ENCODE assay signal across 1 cellular context in genomic region chr9:111914749-111915424, GRCh38.
A peak's percentile ranks its signal among the peaks of the same experiment; 100 is the strongest.
TF ChIP-seq lines count a peak whose summit lies in the region.

No MANE protein-coding gene starts in this region.

TF ChIP-seq in GM12878, 131 proteins besides CTCF, POLR2A, EP300 and RAD21 (continued from another document and continues in another):
- TF ChIP-seq, protein P1, sequence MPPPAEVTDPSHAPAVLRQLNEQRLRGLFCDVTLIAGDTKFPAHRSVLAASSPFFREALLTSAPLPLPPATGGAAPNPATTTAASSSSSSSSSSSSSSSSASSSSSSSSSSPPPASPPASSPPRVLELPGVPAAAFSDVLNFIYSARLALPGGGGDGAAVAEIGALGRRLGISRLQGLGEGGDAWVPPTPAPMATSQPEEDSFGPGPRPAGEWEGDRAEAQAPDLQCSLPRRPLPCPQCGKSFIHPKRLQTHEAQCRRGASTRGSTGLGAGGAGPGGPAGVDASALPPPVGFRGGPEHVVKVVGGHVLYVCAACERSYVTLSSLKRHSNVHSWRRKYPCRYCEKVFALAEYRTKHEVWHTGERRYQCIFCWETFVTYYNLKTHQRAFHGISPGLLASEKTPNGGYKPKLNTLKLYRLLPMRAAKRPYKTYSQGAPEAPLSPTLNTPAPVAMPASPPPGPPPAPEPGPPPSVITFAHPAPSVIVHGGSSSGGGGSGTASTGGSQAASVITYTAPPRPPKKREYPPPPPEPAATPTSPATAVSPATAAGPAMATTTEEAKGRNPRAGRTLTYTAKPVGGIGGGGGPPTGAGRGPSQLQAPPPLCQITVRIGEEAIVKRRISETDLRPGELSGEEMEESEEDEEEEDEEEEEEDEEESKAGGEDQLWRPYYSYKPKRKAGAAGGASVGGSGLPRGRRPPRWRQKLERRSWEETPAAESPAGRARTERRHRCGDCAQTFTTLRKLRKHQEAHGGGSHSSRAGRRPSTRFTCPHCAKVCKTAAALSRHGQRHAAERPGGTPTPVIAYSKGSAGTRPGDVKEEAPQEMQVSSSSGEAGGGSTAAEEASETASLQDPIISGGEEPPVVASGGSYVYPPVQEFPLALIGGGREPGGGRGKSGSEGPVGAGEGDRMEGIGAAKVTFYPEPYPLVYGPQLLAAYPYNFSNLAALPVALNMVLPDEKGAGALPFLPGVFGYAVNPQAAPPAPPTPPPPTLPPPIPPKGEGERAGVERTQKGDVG (CRISPR knock-in tag; IDR thresholded peaks at IDR 0.05): no peak
- TF ChIP-seq MYC (IDR thresholded peaks at IDR 0.05; ENCODE audit: insufficient read depth, insufficient read length, insufficient replicate concordance, low read length, severe bottlenecking) (no peak), EGR1 (IDR thresholded peaks at IDR 0.05; ENCODE audit: borderline replicate concordance in 1 of 2, low read depth in 2 of 2, low read length in 2 of 2) (no peak), FOXK2 (IDR thresholded peaks at IDR 0.05) (no peak), BHLHE40 (IDR thresholded peaks at IDR 0.05; ENCODE audit: borderline replicate concordance in 1 of 2, low read depth in 2 of 2, low read length in 1 of 2) (peak; percentile 78 to 80), RUNX3 (IDR thresholded peaks at IDR 0.05; ENCODE audit: low read length) (peak; percentile 73), KLF5 (IDR thresholded peaks at IDR 0.05; ENCODE audit: partially characterized antibody) (no peak), SMAD1 (IDR thresholded peaks at IDR 0.05; ENCODE audit: low read depth, partially characterized antibody) (peak; percentile 88), TCF12 (IDR thresholded peaks at IDR 0.05; ENCODE audit: low read depth, low read length) (no peak), ZNF384 (IDR thresholded peaks at IDR 0.05; ENCODE audit: borderline replicate concordance, low read depth, low read length) (no peak), SIX5 (IDR thresholded peaks at IDR 0.05; ENCODE audit: low read depth, low read length, severe bottlenecking) (no peak), USF2 (IDR thresholded peaks at IDR 0.05; ENCODE audit: borderline replicate concordance, low read depth, low read length) (no peak), RCOR1 (conservative IDR thresholded peaks at IDR 0.05; ENCODE audit: low read depth, low read length) (no peak), HDAC2 (IDR thresholded peaks at IDR 0.05) (no peak), IKZF1 (conservative IDR thresholded peaks at IDR 0.05) (0 out of 2 replicates have a peak, but pooled peaks have one; percentile 20), STAT3 (IDR thresholded peaks at IDR 0.05; ENCODE audit: low read depth, low read length) (no peak), MLLT1 (IDR thresholded peaks at IDR 0.05) (no peak), SREBF2 (IDR thresholded peaks at IDR 0.05; ENCODE audit: low read length) (no peak), SKIL (IDR thresholded peaks at IDR 0.05; ENCODE audit: low read depth, poor library complexity, severe bottlenecking) (peak; percentile 46), EZH2 (IDR thresholded peaks at IDR 0.05; ENCODE audit: borderline replicate concordance, control insufficient read depth, low read depth, low read length) (no peak), ZBED1 (IDR thresholded peaks at IDR 0.05; ENCODE audit: borderline replicate concordance) (peak; percentile 20; the same call in 1 of the 2 replicates), SREBF1 (IDR thresholded peaks at IDR 0.05; ENCODE audit: low read length) (no peak), POLR2AphosphoS2 (IDR thresholded peaks at IDR 0.05; ENCODE audit: low read depth, low read length) (no peak), IKZF2 (IDR thresholded peaks at IDR 0.05) (0 out of 4 replicates have a peak, but pooled peaks of 1 of the 2 experiments have one; percentile 24), ETV6 (conservative IDR thresholded peaks at IDR 0.05 in 1 of 2, IDR thresholded peaks at IDR 0.05 in 1 of 2; ENCODE audit: borderline replicate concordance in 1 of 2, low read depth in 1 of 2) (no peak), PML (IDR thresholded peaks at IDR 0.05; ENCODE audit: low read length) (no peak), IRF4 (IDR thresholded peaks at IDR 0.05; ENCODE audit: low read depth, low read length) (no peak), CBX5 (IDR thresholded peaks at IDR 0.05; ENCODE audit: low read depth) (no peak), HDAC6 (IDR thresholded peaks at IDR 0.05; ENCODE audit: unreplicated experiment) (no peak), RB1 (IDR thresholded peaks at IDR 0.05; ENCODE audit: borderline replicate concordance) (no peak), CUX1 (IDR thresholded peaks at IDR 0.05; ENCODE audit: insufficient replicate concordance, low read depth, low read length) (no peak), DPF2 (IDR thresholded peaks at IDR 0.05) (peak; percentile 16; the same call in 1 of the 2 replicates), KAT2A (conservative IDR thresholded peaks at IDR 0.05; ENCODE audit: control insufficient read depth, low read depth, low read length) (no peak), MXI1 (IDR thresholded peaks at IDR 0.05; ENCODE audit: low read depth, low read length) (no peak), SUZ12 (IDR thresholded peaks at IDR 0.05; ENCODE audit: unreplicated experiment) (no peak)
- TF ChIP-seq, protein P2, sequence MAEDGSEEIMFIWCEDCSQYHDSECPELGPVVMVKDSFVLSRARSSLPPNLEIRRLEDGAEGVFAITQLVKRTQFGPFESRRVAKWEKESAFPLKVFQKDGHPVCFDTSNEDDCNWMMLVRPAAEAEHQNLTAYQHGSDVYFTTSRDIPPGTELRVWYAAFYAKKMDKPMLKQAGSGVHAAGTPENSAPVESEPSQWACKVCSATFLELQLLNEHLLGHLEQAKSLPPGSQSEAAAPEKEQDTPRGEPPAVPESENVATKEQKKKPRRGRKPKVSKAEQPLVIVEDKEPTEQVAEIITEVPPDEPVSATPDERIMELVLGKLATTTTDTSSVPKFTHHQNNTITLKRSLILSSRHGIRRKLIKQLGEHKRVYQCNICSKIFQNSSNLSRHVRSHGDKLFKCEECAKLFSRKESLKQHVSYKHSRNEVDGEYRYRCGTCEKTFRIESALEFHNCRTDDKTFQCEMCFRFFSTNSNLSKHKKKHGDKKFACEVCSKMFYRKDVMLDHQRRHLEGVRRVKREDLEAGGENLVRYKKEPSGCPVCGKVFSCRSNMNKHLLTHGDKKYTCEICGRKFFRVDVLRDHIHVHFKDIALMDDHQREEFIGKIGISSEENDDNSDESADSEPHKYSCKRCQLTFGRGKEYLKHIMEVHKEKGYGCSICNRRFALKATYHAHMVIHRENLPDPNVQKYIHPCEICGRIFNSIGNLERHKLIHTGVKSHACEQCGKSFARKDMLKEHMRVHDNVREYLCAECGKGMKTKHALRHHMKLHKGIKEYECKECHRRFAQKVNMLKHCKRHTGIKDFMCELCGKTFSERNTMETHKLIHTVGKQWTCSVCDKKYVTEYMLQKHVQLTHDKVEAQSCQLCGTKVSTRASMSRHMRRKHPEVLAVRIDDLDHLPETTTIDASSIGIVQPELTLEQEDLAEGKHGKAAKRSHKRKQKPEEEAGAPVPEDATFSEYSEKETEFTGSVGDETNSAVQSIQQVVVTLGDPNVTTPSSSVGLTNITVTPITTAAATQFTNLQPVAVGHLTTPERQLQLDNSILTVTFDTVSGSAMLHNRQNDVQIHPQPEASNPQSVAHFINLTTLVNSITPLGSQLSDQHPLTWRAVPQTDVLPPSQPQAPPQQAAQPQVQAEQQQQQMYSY (CRISPR knock-in tag; IDR thresholded peaks at IDR 0.05): no peak
- TF ChIP-seq, protein P3, sequence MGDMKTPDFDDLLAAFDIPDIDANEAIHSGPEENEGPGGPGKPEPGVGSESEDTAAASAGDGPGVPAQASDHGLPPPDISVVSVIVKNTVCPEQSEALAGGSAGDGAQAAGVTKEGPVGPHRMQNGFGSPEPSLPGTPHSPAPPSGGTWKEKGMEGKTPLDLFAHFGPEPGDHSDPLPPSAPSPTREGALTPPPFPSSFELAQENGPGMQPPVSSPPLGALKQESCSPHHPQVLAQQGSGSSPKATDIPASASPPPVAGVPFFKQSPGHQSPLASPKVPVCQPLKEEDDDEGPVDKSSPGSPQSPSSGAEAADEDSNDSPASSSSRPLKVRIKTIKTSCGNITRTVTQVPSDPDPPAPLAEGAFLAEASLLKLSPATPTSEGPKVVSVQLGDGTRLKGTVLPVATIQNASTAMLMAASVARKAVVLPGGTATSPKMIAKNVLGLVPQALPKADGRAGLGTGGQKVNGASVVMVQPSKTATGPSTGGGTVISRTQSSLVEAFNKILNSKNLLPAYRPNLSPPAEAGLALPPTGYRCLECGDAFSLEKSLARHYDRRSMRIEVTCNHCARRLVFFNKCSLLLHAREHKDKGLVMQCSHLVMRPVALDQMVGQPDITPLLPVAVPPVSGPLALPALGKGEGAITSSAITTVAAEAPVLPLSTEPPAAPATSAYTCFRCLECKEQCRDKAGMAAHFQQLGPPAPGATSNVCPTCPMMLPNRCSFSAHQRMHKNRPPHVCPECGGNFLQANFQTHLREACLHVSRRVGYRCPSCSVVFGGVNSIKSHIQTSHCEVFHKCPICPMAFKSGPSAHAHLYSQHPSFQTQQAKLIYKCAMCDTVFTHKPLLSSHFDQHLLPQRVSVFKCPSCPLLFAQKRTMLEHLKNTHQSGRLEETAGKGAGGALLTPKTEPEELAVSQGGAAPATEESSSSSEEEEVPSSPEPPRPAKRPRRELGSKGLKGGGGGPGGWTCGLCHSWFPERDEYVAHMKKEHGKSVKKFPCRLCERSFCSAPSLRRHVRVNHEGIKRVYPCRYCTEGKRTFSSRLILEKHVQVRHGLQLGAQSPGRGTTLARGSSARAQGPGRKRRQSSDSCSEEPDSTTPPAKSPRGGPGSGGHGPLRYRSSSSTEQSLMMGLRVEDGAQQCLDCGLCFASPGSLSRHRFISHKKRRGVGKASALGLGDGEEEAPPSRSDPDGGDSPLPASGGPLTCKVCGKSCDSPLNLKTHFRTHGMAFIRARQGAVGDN (IDR thresholded peaks at IDR 0.05): no peak
